Comparison of ENCODE assay signal across 21 cellular contexts in genomic region chr21:31128234-31128633, GRCh38.
A peak's percentile ranks its signal among the peaks of the same experiment; 100 is the strongest.
DNase-seq lines count a peak whose midpoint lies in the region; ATAC-seq and TF ChIP-seq lines count a peak whose summit lies in the region.
"Had no signal": no experiment of that assay in that cellular context is flagged by ENCODE, and none has a peak within 500 bp of the region (broad histone marks: within the 10 kb centered on the region; RNA-seq: fewer than 3 reads in every experiment).

No MANE protein-coding gene starts in this region.

- H3K79me2 ChIP-seq in OCI-LY1 (ENCODE audit: insufficient read depth, low read length): no peaks in the 10 kb centered on the region

- DNase-seq in COLO829 (ENCODE audit: low spot score) (peak; percentile 49), body of pancreas (no peak), neural crest cell (ENCODE audit: low read depth, low spot score) (no peak), right cardiac atrium (no peak), NCI-H146 (lab: John Stamatoyannopoulos, UW) (no peak), erythroblast (lab: John Stamatoyannopoulos, UW) (no peak)
- DNase-seq in effector memory CD8-positive, alpha-beta T cell: no peak
- DNase-seq: 8988T; Calu3; CD8-positive, alpha-beta T cell; DMS153; HFFc6; NCI-H1092 treated with DMSO at 0.1 percent for 48 hours; NCI-H1436 treated with DMSO at 0.1 percent for 48 hours; NCI-H2029 treated with DMSO at 0.1 percent for 48 hours; NCI-H226; NCI-H524; NCI-H82; SJCRH30 had no signal

- 27 to 28% methylated on average over 5 of the region's 5 CpGs for WGBS in body of pancreas, 2 donors
- 70% methylated on average over 5 of the region's 5 CpGs for WGBS in right cardiac atrium

- H3K4me1 ChIP-seq in OCI-LY1 (ENCODE audit: insufficient read depth, low read length, severe bottlenecking): peaks cover 77% of the 10 kb centered on the region
- H3K4me1 ChIP-seq in body of pancreas: no peaks in the 10 kb centered on the region
- H3K4me1 ChIP-seq in right cardiac atrium (ENCODE audit: control insufficient read depth, insufficient read depth, low read length): peaks cover 3% of the 10 kb centered on the region
- H3K4me1 ChIP-seq: SJCRH30 had no signal

- H3K9ac ChIP-seq in OCI-LY1 (ENCODE audit: low read length): peak overlapping the region; percentile 25; the same call in 1 of the 2 replicates
- H3K9ac ChIP-seq: KMS-11 had no signal

- H3K9me3 ChIP-seq in OCI-LY1 (ENCODE audit: low read length) (no peaks in the 10 kb centered on the region), body of pancreas (no peaks in the 10 kb centered on the region), right cardiac atrium (ENCODE audit: control insufficient read depth, low read length) (no peaks in the 10 kb centered on the region)
- H3K9me3 ChIP-seq: SJCRH30 had no signal

- no peaks in the 10 kb centered on the region for H3F3A ChIP-seq in OCI-LY1 (ENCODE audit: insufficient read depth, low read length)

- H3K4me1 Mint-ChIP-seq in neural crest cell: peaks cover 35% of the 10 kb centered on the region
- H3K4me1 Mint-ChIP-seq in effector memory CD8-positive, alpha-beta T cell (ENCODE audit: low read depth in 2 of 2): peaks cover 11 to 13% of the 10 kb centered on the region in 2 donors

- no peaks in the 10 kb centered on the region for H4K20me1 ChIP-seq in OCI-LY1 (ENCODE audit: insufficient read depth, low read length)

- peak overlapping the region; percentile 5 for H3K27ac Mint-ChIP-seq in neural crest cell (ENCODE audit: unreplicated experiment)
- no peak overlapping the region for H3K27ac Mint-ChIP-seq in effector memory CD8-positive, alpha-beta T cell
- H3K27ac Mint-ChIP-seq: CD8-positive, alpha-beta T cell; HFFc6 had no signal

- no peaks in the 10 kb centered on the region for H3K27me3 Mint-ChIP-seq in neural crest cell (ENCODE audit: low read depth)
- peaks cover 15% of the 10 kb centered on the region in 2 donors for H3K27me3 Mint-ChIP-seq in effector memory CD8-positive, alpha-beta T cell

- intact Hi-C loops in body of pancreas (cut with DNase I) (no loop called here), right cardiac atrium (cut with DNase I) (no loop called here)

- H3K36me3 Mint-ChIP-seq in neural crest cell (ENCODE audit: low read depth): peaks cover 38% of the 10 kb centered on the region
- peaks cover 42% of the 10 kb centered on the region for H3K36me3 Mint-ChIP-seq in effector memory CD8-positive, alpha-beta T cell (ENCODE audit: insufficient read depth)

- H3K27me3 ChIP-seq in OCI-LY1 (ENCODE audit: insufficient read depth, low read length) (no peaks in the 10 kb centered on the region), body of pancreas (no peaks in the 10 kb centered on the region), right cardiac atrium (ENCODE audit: control insufficient read depth, insufficient read depth) (no peaks in the 10 kb centered on the region)
- H3K27me3 ChIP-seq: SJCRH30 had no signal

- H3K4me3 Mint-ChIP-seq in neural crest cell: no peak overlapping the region
- no peak overlapping the region for H3K4me3 Mint-ChIP-seq in effector memory CD8-positive, alpha-beta T cell
- H3K4me3 Mint-ChIP-seq: CD8-positive, alpha-beta T cell; HFFc6 had no signal

- TF ChIP-seq CTCF in OCI-LY1 (IDR thresholded peaks at IDR 0.05; ENCODE audit: low read length): no peak
- TF ChIP-seq CTCF in body of pancreas (IDR thresholded peaks at IDR 0.05): no peak
- no peak for TF ChIP-seq CTCF in neural crest cell (conservative IDR thresholded peaks at IDR 0.05)

- H3K4me2 ChIP-seq in OCI-LY1 (ENCODE audit: low read length): peak overlapping the region; percentile 24; the same call in 1 of the 2 replicates
- H3K4me2 ChIP-seq: KMS-11 had no signal

- H3K9me3 Mint-ChIP-seq in neural crest cell: no peaks in the 10 kb centered on the region
- peaks cover 0 to 1% of the 10 kb centered on the region in 2 donors for H3K9me3 Mint-ChIP-seq in effector memory CD8-positive, alpha-beta T cell
- H3K9me3 Mint-ChIP-seq: CD8-positive, alpha-beta T cell had no signal

- ATAC-seq in body of pancreas: peak; percentile 50
- no peak for ATAC-seq in right cardiac atrium
- ATAC-seq in effector memory CD8-positive, alpha-beta T cell (replicated peaks): no peak
- ATAC-seq: CD8-positive, alpha-beta T cell had no signal

- H3K4me3 ChIP-seq in OCI-LY1 (ENCODE audit: low read depth, low read length, poor library complexity, severe bottlenecking): peak overlapping the region; percentile 37
- no peak overlapping the region for H3K4me3 ChIP-seq in body of pancreas
- H3K4me3 ChIP-seq in right cardiac atrium (ENCODE audit: low read length): no peak overlapping the region
- H3K4me3 ChIP-seq: SJCRH30 had no signal

- H3K9me2 ChIP-seq in OCI-LY1 (ENCODE audit: low read depth, low read length): no peaks in the 10 kb centered on the region

- TF ChIP-seq POLR2A in body of pancreas (IDR thresholded peaks at IDR 0.05) (no peak), erythroblast (IDR thresholded peaks at IDR 0.05; ENCODE audit: low read length) (no peak)

- H2AFZ ChIP-seq in OCI-LY1 (ENCODE audit: low read length): no peak overlapping the region

- H3K36me3 ChIP-seq in OCI-LY1 (ENCODE audit: insufficient read depth, low read length) (no peaks in the 10 kb centered on the region), body of pancreas (replicated peaks in 1 of 2; ENCODE audit: insufficient read depth in 1 of 2, low read depth in 2 of 2) (no peaks in the 10 kb centered on the region)
- H3K36me3 ChIP-seq: SJCRH30 had no signal

- H3K27ac ChIP-seq in OCI-LY1 (ENCODE audit: low read depth, low read length, poor library complexity, severe bottlenecking): peak overlapping the region; percentile 99
- peak overlapping the region in 2 of 4 donors; percentile 10 to 55 for H3K27ac ChIP-seq in body of pancreas
- H3K27ac ChIP-seq in right cardiac atrium (ENCODE audit: low read length): no peak overlapping the region
- H3K27ac ChIP-seq: KMS-11, SJCRH30 had no signal
